Comparison of ENCODE assay signal across 30 cellular contexts in the genomic region with DNA sequence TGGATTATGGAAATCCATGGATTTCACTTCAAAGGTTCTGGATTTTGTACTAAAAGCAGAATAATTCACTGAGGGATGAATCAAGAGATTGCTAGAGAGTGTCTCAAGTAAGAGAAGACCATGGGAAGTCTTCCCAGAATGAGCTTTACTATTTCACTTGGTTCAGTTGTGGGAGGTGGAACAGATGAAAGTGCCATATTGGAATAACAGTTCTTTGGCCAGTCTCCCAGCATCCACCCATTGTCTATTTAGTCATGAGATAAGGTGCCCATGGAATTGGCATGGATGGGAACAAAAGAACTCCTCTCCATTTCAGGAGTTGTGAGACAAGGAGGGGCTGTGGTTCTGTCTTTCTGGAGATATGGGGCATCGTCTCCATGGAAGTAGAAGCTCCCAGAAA. TPM values are rescaled to one million over a fixed set of nuclear protein-coding genes. Genes with fewer than 3 reads are reported as not detected.
"Had no signal": no experiment of that assay in that cellular context is flagged by ENCODE, and none has a peak within 500 bp of the region (broad histone marks: within the 10 kb centered on the region; RNA-seq: fewer than 3 reads in every experiment).

No MANE protein-coding gene starts in this region.

- H3K4me1 ChIP-seq: body of pancreas, foreskin keratinocyte, gastrocnemius medialis had no signal

- H3K36me3 ChIP-seq: esophagus muscularis mucosa, gastrocnemius medialis had no signal

- H3K27me3 ChIP-seq: esophagus muscularis mucosa, foreskin keratinocyte, gastrocnemius medialis had no signal

- H3K27ac ChIP-seq: body of pancreas, esophagus muscularis mucosa, foreskin keratinocyte, gastrocnemius medialis had no signal

- H3K4me3 ChIP-seq: body of pancreas, esophagus muscularis mucosa, gastrocnemius medialis had no signal

- DNase-seq: activated CD4-positive, alpha-beta memory T cell treated with anti-CD3 and anti-CD28 coated beads, Interleukin-2, amount 10 ng/mL, durations not matched to agents 7 days and 5 days; activated CD4-positive, alpha-beta T cell treated with anti-CD3 and anti-CD28 coated beads for 1 hour; activated CD4-positive, alpha-beta T cell treated with anti-CD3 and anti-CD28 coated beads for 4 hours; activated CD4-positive, alpha-beta T cell treated with anti-CD3 and anti-CD28 coated beads, Interleukin-2, amount 10 ng/mL, durations not matched to agents 7 days and 5 days; activated CD4-positive, alpha-beta T cell treated with anti-CD3 and anti-CD28 coated beads, Interleukin-2, amount 50 U/mL, for 4 hours; activated CD4-positive, CD25-positive, alpha-beta regulatory T cell; activated CD8-positive, alpha-beta memory T cell treated with anti-CD3 and anti-CD28 coated beads, Interleukin-2, amount 50 U/mL, for 48 hours; activated effector memory CD4-positive, alpha-beta T cell treated with Interleukin-2 at 50 U/mL for 16 hours; activated gamma-delta T cell treated with Interleukin-2 at 50 U/mL for 16 hours; activated naive CD4-positive, alpha-beta T cell treated with anti-CD3 and anti-CD28 coated beads, Interleukin-2, amount 50 U/mL, for 16 hours; activated naive CD4-positive, alpha-beta T cell treated with Interleukin-2 at 50 U/mL for 16 hours; activated T-cell treated with anti-CD3 and anti-CD28 coated beads for 4 hours; activated T-cell treated with anti-CD3 and anti-CD28 coated beads, Interleukin-2, amount 50 U/mL, for 24 hours; amniotic stem cell; body of pancreas; caudate nucleus; cortex of kidney; dermis blood vessel endothelial cell; effector CD4-positive, alpha-beta T cell; effector memory CD8-positive, alpha-beta T cell; erythroblast; foreskin keratinocyte; gastrocnemius medialis; T-helper 2 cell had no signal

- ATAC-seq: activated T-helper 17 cell treated with anti-CD3 and anti-CD28 coated beads, Interleukin-2, amount 50 U/mL, for 72 hours; body of pancreas; effector memory CD8-positive, alpha-beta T cell; foreskin keratinocyte; gastrocnemius medialis had no signal

- H3K9me3 ChIP-seq: body of pancreas, esophagus muscularis mucosa, gastrocnemius medialis had no signal

RNA-seq across cellular contexts. Expression of a gene that starts 36.3 kb away (rescaled TPM):
- total RNA-seq: activated CD4-positive, alpha-beta memory T cell treated with anti-CD3 and anti-CD28 coated beads, Interleukin-2, amount 10 ng/mL, durations not matched to agents 7 days and 5 days; activated CD4-positive, alpha-beta T cell treated with anti-CD3 and anti-CD28 coated beads, Interleukin-2, amount 10 ng/mL, durations not matched to agents 7 days and 5 days; activated T-helper 17 cell treated with anti-CD3 and anti-CD28 coated beads, Interleukin-2, amount 50 U/mL, for 72 hours; body of pancreas; chondrocyte; dermis blood vessel endothelial cell; foreskin keratinocyte; gastrocnemius medialis; glomerular endothelial cell; T-helper 1 cell treated with Interleukin-12 subunit alpha and Interleukin-12 subunit beta and Interleukin-4 antibody, amounts not matched to agents 30 ng/mL and 1 ng/mL, for 36 hours had no signal
- polyA plus RNA-seq: adipose tissue, foreskin keratinocyte had no signal
